In genomic region chr12:19837543-19837942, GRCh38 we compare ENCODE assay signal across 22 cellular contexts.
"Had no signal": no experiment of that assay in that cellular context is flagged by ENCODE, and none has a peak within 500 bp of the region (broad histone marks: within the 10 kb centered on the region; RNA-seq: fewer than 3 reads in every experiment).

No MANE protein-coding gene starts in this region.

- H3K27ac ChIP-seq: SJCRH30 had no signal

- H3K36me3 ChIP-seq: MG63, SJCRH30 had no signal

- H3K9me3 ChIP-seq: MG63, SJCRH30 had no signal

- H3K27me3 ChIP-seq: MG63, SJCRH30 had no signal

- DNase-seq: IMR-90, Karpas-422, KG1, MG63, NCI-H1092, NCI-H1105 treated with DMSO at 0.1 percent for 48 hours, NCI-H1417 treated with DMSO at 0.1 percent for 48 hours, NCI-H146, NCI-H1694 treated with DMSO at 0.1 percent for 48 hours, NCI-H1930, NCI-H2081, NCI-H2107, NCI-H2227 treated with DMSO at 0.1 percent for 48 hours, NCI-H510A, NCI-H524 treated with DMSO at 0.1 percent for 48 hours, NCI-H69, NCI-H774, RPMI8226, SHP77 treated with DMSO at 0.1 percent for 48 hours, SJCRH30 had no signal

- H3K4me3 ChIP-seq: MG63, SJCRH30 had no signal

- H3K4me1 ChIP-seq: SJCRH30 had no signal

- ATAC-seq: HepG2, SK-N-SH treated with all-trans-retinoic acid at 6 μM for 48 hours had no signal
